In the genomic region with DNA sequence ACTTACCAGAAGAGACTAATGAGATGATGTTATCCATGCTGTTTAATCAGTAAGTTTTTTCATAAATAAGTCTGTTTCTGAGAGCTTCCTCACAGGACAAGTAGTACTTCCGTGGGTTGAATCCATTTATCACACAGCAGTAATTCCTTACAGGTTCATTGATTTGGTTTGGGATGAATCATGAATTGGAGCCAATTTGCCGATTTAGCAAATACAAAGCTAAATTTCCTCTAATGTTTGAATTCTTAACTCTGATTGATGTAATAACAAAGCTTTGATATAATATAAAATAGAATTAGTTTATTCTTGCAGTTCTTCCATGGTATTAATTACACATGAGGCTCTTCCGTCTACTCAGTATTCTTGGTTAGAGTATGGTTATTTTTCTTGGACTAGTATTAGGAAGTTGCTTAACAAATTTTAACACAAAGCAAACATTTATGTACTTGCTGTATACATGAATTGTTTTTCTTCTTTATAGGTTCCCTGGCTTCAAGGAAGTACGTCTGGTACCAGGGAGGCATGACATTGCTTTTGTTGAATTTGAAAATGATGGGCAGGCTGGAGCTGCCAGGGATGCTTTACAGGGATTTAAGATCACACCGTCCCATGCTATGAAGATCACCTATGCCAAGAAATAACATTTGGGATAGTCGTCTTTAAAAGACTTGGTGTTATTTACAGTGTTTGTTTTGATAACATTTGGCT, we compare ENCODE assay signal across 1 cellular context.
TF ChIP-seq lines count a peak whose summit lies in the region.

No MANE protein-coding gene starts in this region.

TF ChIP-seq in IMR-90, 13 proteins besides CTCF, POLR2A, EP300 and RAD21:
- TF ChIP-seq CEBPB (IDR thresholded peaks at IDR 0.05; ENCODE audit: low read depth, low read length) (no peak), MAFK (IDR thresholded peaks at IDR 0.05; ENCODE audit: low read depth, low read length) (peak; percentile 77)
